ENCODE assay signal across 12 cellular contexts in the genomic region with DNA sequence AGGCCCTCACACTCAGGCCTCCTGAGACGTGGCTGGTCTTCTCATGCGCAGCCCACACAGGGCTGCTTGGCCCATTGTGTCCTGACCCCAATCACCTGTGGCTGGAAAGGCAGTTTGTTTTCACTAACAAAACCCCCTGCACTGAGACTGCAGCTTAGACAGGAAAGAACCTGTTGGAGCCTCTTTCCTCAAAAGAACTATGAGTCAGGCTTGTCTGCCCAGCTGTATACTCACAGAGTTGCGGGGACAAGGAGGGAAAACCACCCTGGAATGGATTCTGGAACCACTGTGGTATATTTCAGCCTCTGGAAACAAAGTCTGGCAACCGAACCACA. TPM values are rescaled to one million over a fixed set of nuclear protein-coding genes. Genes with fewer than 3 reads are reported as not detected.
DNase-seq lines count a peak whose midpoint lies in the region; FAIRE-seq and TF ChIP-seq lines count a peak whose summit lies in the region.
"Had no signal": no experiment of that assay in that cellular context is flagged by ENCODE, and none has a peak within 500 bp of the region (broad histone marks: within the 10 kb centered on the region; RNA-seq: fewer than 3 reads in every experiment).

No MANE protein-coding gene starts in this region.

- no peak overlapping the region for H3K4me3 ChIP-seq in BLaER1 treated with 17β-estradiol and CSF1 and Interleukin-3, amounts not matched to agents 10 nM and 100 nM
- H3K4me3 ChIP-seq in bronchial epithelial cell (ENCODE audit: low read depth, low read length) = no peak overlapping the region
- no peak overlapping the region for H3K4me3 ChIP-seq in muscle layer of duodenum (ENCODE audit: low read depth in 1 of 2, low read length in 2 of 2)
- H3K4me3 ChIP-seq in uterus = no peak overlapping the region

- peaks cover 38 to 62% (median 50%) of the 10 kb centered on the region in 10 experiments for H3K4me1 ChIP-seq in BLaER1 treated with 17β-estradiol and CSF1 and Interleukin-3, amounts not matched to agents 10 nM and 100 nM
- H3K4me1 ChIP-seq in muscle layer of duodenum (ENCODE audit: control insufficient read depth in 1 of 2, insufficient read depth in 2 of 2, low read length in 2 of 2) = peaks cover 0 to 10% of the 10 kb centered on the region in 2 donors
- H3K4me1 ChIP-seq in uterus = no peaks in the 10 kb centered on the region

- H3K9me3 ChIP-seq in BLaER1 treated with 17β-estradiol and CSF1 and Interleukin-3, amounts not matched to agents 10 nM and 100 nM (replicated peaks in 1 of 11) = no peaks in the 10 kb centered on the region
- no peaks in the 10 kb centered on the region for H3K9me3 ChIP-seq in muscle layer of duodenum (ENCODE audit: control insufficient read depth in 1 of 2, low read length in 2 of 2)
- H3K9me3 ChIP-seq in uterus = no peaks in the 10 kb centered on the region

- DNase-seq in M059J (ENCODE audit: low read depth) (peak; percentile 71), bronchial epithelial cell (ENCODE audit: low read depth) (peak; percentile 92), NCI-H226 (no peak), uterus (no peak), GM20000 (ENCODE audit: low spot score) (no peak)
- DNase-seq in stimulated activated naive CD4-positive, alpha-beta T cell treated with Interleukin-2 at 50 U/mL for 16 hours (lab: John Stamatoyannopoulos, UW) = no peak
- DNase-seq: CD4-positive, alpha-beta T cell; NCI-H446 treated with DMSO at 0.1 percent for 48 hours; stimulated activated CD4-positive, alpha-beta T cell treated with anti-CD3 and anti-CD28 coated beads, Interleukin-12 subunit alpha, Interleukin-12 subunit beta, amount 100 ng/mL, for 4 hours had no signal

- intact Hi-C loops in uterus (cut with DNase I; ENCODE audit: low total_unique reads) = no loop called here

- H3K27ac ChIP-seq in BLaER1 treated with 17β-estradiol and CSF1 and Interleukin-3, amounts not matched to agents 10 nM and 100 nM = peak overlapping the region in 2 of 11 experiments; percentile 37 to 51; a peak in 1 of 22 replicates
- H3K27ac ChIP-seq in muscle layer of duodenum (ENCODE audit: low read length) (peak overlapping the region; percentile 60), uterus (no peak overlapping the region)

- no peaks in the 10 kb centered on the region for H3K27me3 ChIP-seq in BLaER1 treated with 17β-estradiol and CSF1 and Interleukin-3, amounts not matched to agents 10 nM and 100 nM
- H3K27me3 ChIP-seq in bronchial epithelial cell (ENCODE audit: control insufficient read depth, insufficient read depth, low read length) (no peaks in the 10 kb centered on the region), muscle layer of duodenum (ENCODE audit: low read depth, low read length) (no peaks in the 10 kb centered on the region), uterus (no peaks in the 10 kb centered on the region)

- TF ChIP-seq CTCF in bronchial epithelial cell (IDR thresholded peaks at IDR 0.05; ENCODE audit: insufficient read depth, low read length, severe bottlenecking) (no peak), uterus (IDR thresholded peaks at IDR 0.05) (no peak), GM20000 (IDR thresholded peaks at IDR 0.05; ENCODE audit: extremely low read depth, missing control alignments) (no peak)

- H3K36me3 ChIP-seq in BLaER1 treated with 17β-estradiol and CSF1 and Interleukin-3, amounts not matched to agents 10 nM and 100 nM = no peaks in the 10 kb centered on the region
- no peaks in the 10 kb centered on the region for H3K36me3 ChIP-seq in bronchial epithelial cell (ENCODE audit: control insufficient read depth, insufficient read depth, low read length)
- no peaks in the 10 kb centered on the region for H3K36me3 ChIP-seq in muscle layer of duodenum (ENCODE audit: control insufficient read depth in 1 of 2, insufficient read depth in 2 of 2, low read length in 2 of 2)
- H3K36me3 ChIP-seq in uterus = no peaks in the 10 kb centered on the region

- H4K20me1 ChIP-seq in BLaER1 treated with 17β-estradiol and CSF1 and Interleukin-3, amounts not matched to agents 10 nM and 100 nM = no peaks in the 10 kb centered on the region

- no peak for FAIRE-seq in bronchial epithelial cell (lab: Jason Lieb, UNC)
- FAIRE-seq: GM18507 had no signal

- H3K4me2 ChIP-seq in BLaER1 treated with 17β-estradiol and CSF1 and Interleukin-3, amounts not matched to agents 10 nM and 100 nM = peak overlapping the region; percentile 39 to 81 (median 75)

- peak overlapping the region in 1 of 11 experiments; percentile 56; a peak in 1 of 22 replicates for H3K9ac ChIP-seq in BLaER1 treated with 17β-estradiol and CSF1 and Interleukin-3, amounts not matched to agents 10 nM and 100 nM

- no peak for TF ChIP-seq POLR2A in uterus (IDR thresholded peaks at IDR 0.05)

RNA-seq across cellular contexts. Expression of a gene that starts 5.2 kb away (rescaled TPM):
- total RNA-seq in M059J (2014; rRNA removed; shearing (Covaris generic)) = 0.37 and 3.9 TPM in 2 replicates
- 2.0 and 3.4 TPM in 2 replicates for total RNA-seq in bronchial epithelial cell
- total RNA-seq in uterus = under 1 TPM in 2 of 4 donors, not detected in 2; 0.37 to 0.41 TPM

RNA-seq across cellular contexts. Expression of a gene that starts 24.6 kb away (rescaled TPM):
- total RNA-seq in M059J (2014; rRNA removed; shearing (Covaris generic)) = 28.4 and 38.1 TPM in 2 replicates
- total RNA-seq in bronchial epithelial cell (84.6 and 121 TPM in 2 replicates), uterus (10 to 100 TPM; 15.4 to 52.0 (median 33.2) TPM)

Comparison
In these comparisons a context has a peak if more than half of its experiments do, and no peak if none do; other contexts are left out.
1. DNase-seq: peak in M059J (single experiment) and bronchial epithelial cell (single experiment); none in NCI-H226 (single experiment), stimulated activated naive CD4-positive, alpha-beta T cell treated with Interleukin-2 at 50 U/mL for 16 hours (single experiment), uterus (0 of 2) and GM20000 (single experiment).